In genomic region chr2:232315923-232316299, GRCh38 we compare ENCODE assay signal across 10 cellular contexts.
DNase-seq lines count a peak whose midpoint lies in the region; ATAC-seq, FAIRE-seq and TF ChIP-seq lines count a peak whose summit lies in the region.
"Had no signal": no experiment of that assay in that cellular context is flagged by ENCODE, and none has a peak within 500 bp of the region (broad histone marks: within the 10 kb centered on the region; RNA-seq: fewer than 3 reads in every experiment).

No MANE protein-coding gene starts in this region.

- TF ChIP-seq RAD21 in HepG2 (CRISPR knock-in tag; IDR thresholded peaks at IDR 0.05) = no peak

- H3K27me3 Mint-ChIP-seq in chondrocyte (ENCODE audit: low read depth) (no peaks in the 10 kb centered on the region), nephron progenitor cell (ENCODE audit: low read depth, poor library complexity) (no peaks in the 10 kb centered on the region)

- no peak overlapping the region for H2AFZ ChIP-seq in HepG2 (ENCODE audit: low read length)
- H2AFZ ChIP-seq in OCI-LY7 (ENCODE audit: low read length) = no peak overlapping the region

- in situ Hi-C loops in HepG2 (cut with HindIII; ENCODE audit: extremely low pct_ligation_motif_present, low pct_unique_long_range_greater_than_20kb) = no loop called here

- no peaks in the 10 kb centered on the region for H4K20me1 ChIP-seq in HepG2 (ENCODE audit: insufficient read depth, low read length)
- H4K20me1 ChIP-seq in OCI-LY7 (ENCODE audit: insufficient read depth, low read length) = no peaks in the 10 kb centered on the region

- ATAC-seq in right lobe of liver = no peak
- ATAC-seq in HepG2 = no peak
- no peak for ATAC-seq in HG03025 (IDR thresholded peaks at IDR 0.05; ENCODE audit: low FRiP score, unreplicated experiment)
- ATAC-seq in activated CD4-positive, CD25-positive, alpha-beta regulatory T cell treated with anti-CD3 and anti-CD28 coated beads, Interleukin-2, amount 50 U/mL, for 24 hours = no peak

- POLR2A ChIA-PET in HepG2 (lab: Yijun Ruan, JAX) (no interaction called here), OCI-LY7 (lab: Charles Lee) (no interaction called here)

- peaks cover 0 to 7% (median 0%) of the 10 kb centered on the region in 4 donors for H3K9me3 ChIP-seq in right lobe of liver
- H3K9me3 ChIP-seq in HepG2 (ENCODE audit: low read length) = peaks cover 18% of the 10 kb centered on the region
- peaks cover 16% of the 10 kb centered on the region; the same call in 1 of the 2 replicates for H3K9me3 ChIP-seq in OCI-LY7 (ENCODE audit: low read length)

- H3K4me2 ChIP-seq in HepG2 (ENCODE audit: low read depth, low read length) (no peak overlapping the region), OCI-LY7 (ENCODE audit: low read length) (no peak overlapping the region)

- no peak overlapping the region for H3K9ac ChIP-seq in HepG2 (ENCODE audit: insufficient read depth, low read depth, low read length)

- TF ChIP-seq EP300 in HepG2 (IDR thresholded peaks at IDR 0.05; ENCODE audit: low read depth in 2 of 2, low read length in 2 of 2) (no peak), HepG2 (CRISPR knock-in tag; IDR thresholded peaks at IDR 0.05; ENCODE audit: borderline replicate concordance) (no peak)

- H3K4me3 ChIP-seq in right lobe of liver (no peak overlapping the region), HepG2 (replicated peaks in 1 of 3; ENCODE audit: insufficient read depth in 1 of 3, low read depth in 2 of 3, low read length in 3 of 3) (no peak overlapping the region), OCI-LY7 (ENCODE audit: low read depth, low read length, poor library complexity, severe bottlenecking) (no peak overlapping the region)

- H3K27me3 ChIP-seq in right lobe of liver = no peaks in the 10 kb centered on the region
- no peaks in the 10 kb centered on the region for H3K27me3 ChIP-seq in HepG2 (ENCODE audit: control insufficient read depth in 1 of 2, insufficient read depth in 2 of 2, low read length in 2 of 2)

- peaks cover 11% of the 10 kb centered on the region for H3K4me1 Mint-ChIP-seq in chondrocyte (ENCODE audit: low read depth)
- H3K4me1 Mint-ChIP-seq in nephron progenitor cell = peaks cover 21% of the 10 kb centered on the region

- H3K4me1 ChIP-seq in right lobe of liver (peaks cover 0 to 7% (median 0%) of the 10 kb centered on the region in 4 donors), HepG2 (ENCODE audit: insufficient read depth, low read length) (no peaks in the 10 kb centered on the region), OCI-LY7 (ENCODE audit: insufficient read depth, low read length, poor library complexity, severe bottlenecking) (no peaks in the 10 kb centered on the region)

- TF ChIP-seq POLR2A in right lobe of liver (IDR thresholded peaks at IDR 0.05) (no peak), HepG2 (IDR thresholded peaks at IDR 0.05; ENCODE audit: insufficient read depth in 1 of 2, low read depth in 2 of 2, low read length in 2 of 2) (no peak)

- intact Hi-C loops in right lobe of liver (cut with DNase I) (no loop called here), HepG2 (cut with micrococcal nuclease; ENCODE audit: unreplicated experiment) (no loop called here), OCI-LY7 (cut with micrococcal nuclease; ENCODE audit: unreplicated experiment) (no loop called here)

- DNase-seq in right lobe of liver (peak in 1 of 3 donors; percentile 51), HepG2 (ENCODE audit: low spot score) (no peak), chondrocyte (ENCODE audit: low spot score) (peak; percentile 52), nephron progenitor cell (no peak), DMS 273 (lab: John Stamatoyannopoulos, UW; ENCODE audit: unreplicated experiment) (no peak), OCI-LY7 (ENCODE audit: low spot score) (no peak)
- DNase-seq: GOT3, NCI-H1436 had no signal

- BruUV-seq in HepG2 (replicated peaks; lab: Mats Ljungman, UMichigan) (no TSS peak), OCI-LY7 (replicated peaks; lab: Mats Ljungman, UMichigan) (no TSS peak)

- TF ChIP-seq CTCF in right lobe of liver (IDR thresholded peaks at IDR 0.05) = no peak
- no peak for TF ChIP-seq CTCF in HepG2 (CRISPR knock-in tag; IDR thresholded peaks at IDR 0.05)
- no peak for TF ChIP-seq CTCF in chondrocyte (IDR thresholded peaks at IDR 0.05)
- no peak for TF ChIP-seq CTCF in nephron progenitor cell (IDR thresholded peaks at IDR 0.05)
- no peak for TF ChIP-seq CTCF in OCI-LY7 (conservative IDR thresholded peaks at IDR 0.05; ENCODE audit: low read length)

- H3K27ac Mint-ChIP-seq in chondrocyte (ENCODE audit: unreplicated experiment) (peak overlapping the region; percentile 23), nephron progenitor cell (peak overlapping the region; percentile 46)

- H3K36me3 ChIP-seq in right lobe of liver (no peaks in the 10 kb centered on the region), HepG2 (replicated peaks in 1 of 2; ENCODE audit: control insufficient read depth in 1 of 2, insufficient read depth in 2 of 2, low read length in 2 of 2) (peaks cover 1 to 6% of the 10 kb centered on the region in 2 experiments; a peak in 3 of 5 replicates), OCI-LY7 (ENCODE audit: insufficient read depth, low read length) (no peaks in the 10 kb centered on the region; the same call in 1 of the 2 replicates)

- H3K27ac ChIP-seq in right lobe of liver = peak overlapping the region; percentile 7 to 46 (median 31)
- H3K27ac ChIP-seq in HepG2 (ENCODE audit: extremely low read length, insufficient read depth, low read length) = no peak overlapping the region
- H3K27ac ChIP-seq in OCI-LY7 (ENCODE audit: low read depth, low read length, poor library complexity, severe bottlenecking) = no peak overlapping the region

- no peak overlapping the region for H3K4me3 Mint-ChIP-seq in chondrocyte (ENCODE audit: unreplicated experiment)
- no peak overlapping the region for H3K4me3 Mint-ChIP-seq in nephron progenitor cell

- FAIRE-seq in HepG2 (lab: Jason Lieb, UNC) = no peak

- H3K36me3 Mint-ChIP-seq in chondrocyte (ENCODE audit: low read depth) (peaks cover 14% of the 10 kb centered on the region), nephron progenitor cell (ENCODE audit: low read depth) (peaks cover 33% of the 10 kb centered on the region)

- peaks cover 19% of the 10 kb centered on the region for H3K9me3 Mint-ChIP-seq in chondrocyte (ENCODE audit: low read depth)
- H3K9me3 Mint-ChIP-seq in nephron progenitor cell = peaks cover 30% of the 10 kb centered on the region

- CTCF ChIA-PET in HepG2 (lab: Yijun Ruan, JAX; ENCODE audit: low intra/inter-chr PET ratio, low total read pairs) = no interaction called here
- CTCF ChIA-PET in OCI-LY7 (lab: Charles Lee; ENCODE audit: unreplicated experiment) = no interaction called here

- WGBS in right lobe of liver (ENCODE audit: insufficient coverage, low coverage, low lambda C conversion rate, missing lambda C conversion rate) = 75% methylated on average over 1 of the region's 8 CpGs
- 97% methylated on average over 8 of the region's 8 CpGs for WGBS in HepG2 (ENCODE audit: low lambda C conversion rate)

- no peaks in the 10 kb centered on the region for H3K79me2 ChIP-seq in HepG2 (ENCODE audit: insufficient read depth, low read length)
- H3K79me2 ChIP-seq in OCI-LY7 (ENCODE audit: insufficient read depth, low read depth, low read length) = no peaks in the 10 kb centered on the region

- H3K9me2 ChIP-seq in OCI-LY7 (ENCODE audit: insufficient read depth, low read length) = no peaks in the 10 kb centered on the region

TF ChIP-seq in HepG2, 621 proteins besides CTCF, POLR2A, EP300 and RAD21 (continues in another document):
- TF ChIP-seq KLF12 (CRISPR knock-in tag; IDR thresholded peaks at IDR 0.05; ENCODE audit: borderline replicate concordance) (no peak), CCDC6 (CRISPR knock-in tag; IDR thresholded peaks at IDR 0.05) (no peak), NCOA5 (CRISPR knock-in tag; IDR thresholded peaks at IDR 0.05) (no peak), REST (IDR thresholded peaks at IDR 0.05; ENCODE audit: borderline replicate concordance in 1 of 2, low read depth in 1 of 2, low read length in 2 of 2) (no peak), PPARG (CRISPR knock-in tag; conservative IDR thresholded peaks at IDR 0.05) (no peak), ZNF616 (CRISPR knock-in tag; IDR thresholded peaks at IDR 0.05; ENCODE audit: low read depth) (no peak), SMAD1 (CRISPR knock-in tag; IDR thresholded peaks at IDR 0.05; ENCODE audit: borderline replicate concordance, low read depth) (no peak), ZNF34 (CRISPR knock-in tag; IDR thresholded peaks at IDR 0.05; ENCODE audit: borderline replicate concordance) (no peak), IKZF1 (IDR thresholded peaks at IDR 0.05) (no peak), ZBTB8A (CRISPR knock-in tag; IDR thresholded peaks at IDR 0.05; ENCODE audit: borderline replicate concordance, low read depth) (no peak)

Comparison
In these comparisons a context has a peak if more than half of its experiments do, and no peak if none do; other contexts are left out.
1. H3K27ac ChIP-seq: peak in right lobe of liver (3 of 3); none in HepG2 (single experiment) and OCI-LY7 (single experiment).